8 cellular contexts compared by ENCODE assay signal in the genomic region with DNA sequence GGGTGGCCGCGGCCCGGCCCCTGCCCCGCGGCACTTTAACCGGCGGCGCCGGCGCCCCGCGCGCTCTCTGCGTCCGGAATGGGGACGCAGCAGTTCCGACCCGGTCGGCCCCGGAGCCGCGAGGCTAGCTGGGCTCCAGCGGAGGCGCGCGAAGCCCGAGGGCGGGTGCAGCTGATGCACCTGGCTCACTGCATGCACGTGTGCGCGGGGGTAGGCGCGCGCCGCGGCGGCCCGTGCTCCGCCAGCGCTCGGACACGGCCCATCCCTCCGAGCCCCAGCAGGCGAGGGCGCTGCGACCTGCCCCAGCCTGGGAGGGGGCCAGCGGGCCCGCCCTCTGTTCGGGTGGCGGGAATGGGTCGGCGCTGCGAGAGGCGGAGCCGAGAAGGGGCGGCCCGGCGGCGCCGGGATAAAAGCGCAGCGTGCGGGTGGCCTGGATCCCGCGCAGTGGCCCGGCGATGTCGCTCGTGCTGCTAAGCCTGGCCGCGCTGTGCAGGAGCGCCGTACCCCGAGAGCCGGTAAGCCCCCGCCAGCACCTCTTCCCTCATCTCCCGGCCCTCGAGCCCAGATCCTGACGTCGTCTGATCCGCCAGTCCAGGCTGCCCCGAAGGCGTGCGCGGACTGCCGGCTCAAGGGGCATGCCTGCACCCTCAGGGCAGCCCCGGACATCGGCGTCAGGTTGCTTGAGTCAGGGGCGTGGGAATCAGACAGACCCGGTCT. TPM values are rescaled to one million over a fixed set of nuclear protein-coding genes. Genes with fewer than 3 reads are reported as not detected.
A peak's percentile ranks its signal among the peaks of the same experiment; 100 is the strongest.
DNase-seq lines count a peak whose midpoint lies in the region; ATAC-seq, FAIRE-seq and TF ChIP-seq lines count a peak whose summit lies in the region.

A gene with protein sequence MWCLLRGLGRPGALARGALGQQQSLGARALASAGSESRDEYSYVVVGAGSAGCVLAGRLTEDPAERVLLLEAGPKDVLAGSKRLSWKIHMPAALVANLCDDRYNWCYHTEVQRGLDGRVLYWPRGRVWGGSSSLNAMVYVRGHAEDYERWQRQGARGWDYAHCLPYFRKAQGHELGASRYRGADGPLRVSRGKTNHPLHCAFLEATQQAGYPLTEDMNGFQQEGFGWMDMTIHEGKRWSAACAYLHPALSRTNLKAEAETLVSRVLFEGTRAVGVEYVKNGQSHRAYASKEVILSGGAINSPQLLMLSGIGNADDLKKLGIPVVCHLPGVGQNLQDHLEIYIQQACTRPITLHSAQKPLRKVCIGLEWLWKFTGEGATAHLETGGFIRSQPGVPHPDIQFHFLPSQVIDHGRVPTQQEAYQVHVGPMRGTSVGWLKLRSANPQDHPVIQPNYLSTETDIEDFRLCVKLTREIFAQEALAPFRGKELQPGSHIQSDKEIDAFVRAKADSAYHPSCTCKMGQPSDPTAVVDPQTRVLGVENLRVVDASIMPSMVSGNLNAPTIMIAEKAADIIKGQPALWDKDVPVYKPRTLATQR (minus strand): TSS at position 286 of the 717 bp plus-strand sequence. CDS start 22,411 bp downstream, outside the sequence.
A gene with protein sequence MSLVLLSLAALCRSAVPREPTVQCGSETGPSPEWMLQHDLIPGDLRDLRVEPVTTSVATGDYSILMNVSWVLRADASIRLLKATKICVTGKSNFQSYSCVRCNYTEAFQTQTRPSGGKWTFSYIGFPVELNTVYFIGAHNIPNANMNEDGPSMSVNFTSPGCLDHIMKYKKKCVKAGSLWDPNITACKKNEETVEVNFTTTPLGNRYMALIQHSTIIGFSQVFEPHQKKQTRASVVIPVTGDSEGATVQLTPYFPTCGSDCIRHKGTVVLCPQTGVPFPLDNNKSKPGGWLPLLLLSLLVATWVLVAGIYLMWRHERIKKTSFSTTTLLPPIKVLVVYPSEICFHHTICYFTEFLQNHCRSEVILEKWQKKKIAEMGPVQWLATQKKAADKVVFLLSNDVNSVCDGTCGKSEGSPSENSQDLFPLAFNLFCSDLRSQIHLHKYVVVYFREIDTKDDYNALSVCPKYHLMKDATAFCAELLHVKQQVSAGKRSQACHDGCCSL (plus strand): TSS at position 435 of the 717 bp plus-strand sequence. CDS start 21 bp downstream, at position 456.

- H3K79me1 ChIP-seq in H1 (ENCODE audit: low read depth, low read length): peaks cover 10% of the 10 kb centered on the region

- DNase-seq in SK-N-DZ (ENCODE audit: low spot score) (peak; percentile 60), H1 (ENCODE audit: low read depth in 1 of 2, low spot score in 2 of 2) (no peak), tibial artery (no peak)

- H4K5ac ChIP-seq in H1 (ENCODE audit: insufficient read length, low read depth, low read length): no peak within 1 kb of the TSS

- peak within 1 kb of the TSS; percentile 1; the same call in 1 of the 2 replicates for H3K4me3 ChIP-seq in BLaER1
- peak within 1 kb of the TSS; percentile 47 to 79 (median 72) for H3K4me3 ChIP-seq in H1 (ENCODE audit: extremely low read depth in 1 of 4, insufficient read depth in 2 of 4, low read depth in 3 of 4, low read length in 4 of 4)
- peak within 1 kb of the TSS; percentile 50 for H3K4me3 ChIP-seq in mesodermal cell (ENCODE audit: extremely low read depth, insufficient read depth, low read length, poor library complexity, severe bottlenecking)
- H3K4me3 ChIP-seq in tibial artery: peak within 1 kb of the TSS; percentile 56 to 71

- peak within 1 kb of the TSS; percentile 73 for H3K18ac ChIP-seq in H1 (ENCODE audit: extremely low read depth, low read length)

- H2AFZ ChIP-seq in H1 (ENCODE audit: low read length): no peak within 1 kb of the TSS

- POLR2A ChIA-PET in H1 (lab: Charles Lee; ENCODE audit: partially characterized antibody): interaction anchor here (1.0 to 1.5 kb wide), 7 partner anchors 9 to 34 kb away, joined by 3 to 7 read pairs (median 4); no protein-coding TSS in a partner anchor

- 0 out of 2 replicates have a peak within 1 kb of the TSS, but pooled peaks have one; percentile 39 for H2BK12ac ChIP-seq in H1 (ENCODE audit: low read depth, low read length)

- H3K79me2 ChIP-seq in H1 (ENCODE audit: control insufficient read depth in 1 of 2, insufficient read depth in 2 of 2, low read length in 2 of 2): no peaks in the 10 kb centered on the region; a peak in 1 of 4 replicates

- ATAC-seq in GM18861 (IDR thresholded peaks at IDR 0.05; ENCODE audit: unreplicated experiment): peak; percentile 37
- ATAC-seq in HG03159 (IDR thresholded peaks at IDR 0.05; ENCODE audit: unreplicated experiment): peak; percentile 43
- no peak for ATAC-seq in HG03108 (IDR thresholded peaks at IDR 0.05; ENCODE audit: unreplicated experiment)

- H2BK120ac ChIP-seq in H1 (replicated peaks; ENCODE audit: low read depth, low read length): no peak within 1 kb of the TSS

- H3K9ac ChIP-seq in BLaER1 (no peak within 1 kb of the TSS), H1 (replicated peaks in 1 of 4; ENCODE audit: extremely low read depth in 1 of 4, low read depth in 3 of 4, low read length in 3 of 4) (peak within 1 kb of the TSS; percentile 31 to 85 (median 72); a peak in 6 of 7 replicates)

- peak within 1 kb of the TSS; percentile 95; the same call in 1 of the 2 replicates for H2BK15ac ChIP-seq in H1 (ENCODE audit: low read length)

- peak within 1 kb of the TSS; percentile 75 for H4K91ac ChIP-seq in H1 (replicated peaks; ENCODE audit: insufficient read length, low read length)

- H4K8ac ChIP-seq in H1 (ENCODE audit: extremely low read depth, insufficient read depth, low read length): peak within 1 kb of the TSS; percentile 45; the same call in 1 of the 2 replicates

- H2AK5ac ChIP-seq in H1 (ENCODE audit: low read depth, low read length): no peak within 1 kb of the TSS

- peak in 1 of 2 experiments; percentile 58; a peak in 2 of 3 replicates for TF ChIP-seq POLR2A in H1 (IDR thresholded peaks at IDR 0.05; ENCODE audit: control extremely low read depth in 1 of 2, low read depth in 2 of 2, low read length in 2 of 2)

- CTCF ChIA-PET in H1 (lab: Charles Lee; ENCODE audit: partially characterized antibody): interaction anchor here (0.9 to 3.5 kb wide), 6 partner anchors 12 to 139 kb away, joined by 3 to 23 read pairs (median 5); no protein-coding TSS in a partner anchor

- H4K20me1 ChIP-seq in BLaER1: no peaks in the 10 kb centered on the region
- peaks cover 0 to 3% of the 10 kb centered on the region in 2 experiments for H4K20me1 ChIP-seq in H1 (replicated peaks in 1 of 2; ENCODE audit: control insufficient read depth in 1 of 2, insufficient read depth in 2 of 2, low read length in 2 of 2)

- no peak within 1 kb of the TSS for H3K23ac ChIP-seq in H1 (ENCODE audit: insufficient read length)

- TF ChIP-seq RAD21 in H1 (IDR thresholded peaks at IDR 0.05 in 1 of 2, conservative IDR thresholded peaks at IDR 0.05 in 1 of 2; ENCODE audit: low read depth in 2 of 2, low read length in 2 of 2): no peak

- H3K27ac ChIP-seq in BLaER1 (no peak within 1 kb of the TSS), H1 (ENCODE audit: low read depth, low read length) (0 out of 2 replicates have a peak within 1 kb of the TSS, but pooled peaks have one; percentile 0), mesodermal cell (ENCODE audit: low read depth, low read length, severe bottlenecking) (no peak within 1 kb of the TSS), tibial artery (peak within 1 kb of the TSS in 1 of 2 donors; percentile 41)

- FAIRE-seq in H1 (lab: Jason Lieb, UNC): no peak

- no peak for TF ChIP-seq EP300 in H1 (IDR thresholded peaks at IDR 0.05; ENCODE audit: borderline replicate concordance in 1 of 2, low read depth in 2 of 2, low read length in 2 of 2)

- no peaks in the 10 kb centered on the region for H3K36me3 ChIP-seq in BLaER1
- H3K36me3 ChIP-seq in H1 (ENCODE audit: control insufficient read depth in 2 of 4, insufficient read depth in 4 of 4, low read length in 3 of 4): peaks cover 0 to 4% (median 2%) of the 10 kb centered on the region in 4 experiments; a peak in 3 of 8 replicates
- H3K36me3 ChIP-seq in mesodermal cell (ENCODE audit: control insufficient read depth, insufficient read depth, low read length): no peaks in the 10 kb centered on the region
- no peaks in the 10 kb centered on the region for H3K36me3 ChIP-seq in tibial artery

- H3K4ac ChIP-seq in H1 (replicated peaks; ENCODE audit: insufficient read length, low read depth, low read length): peak within 1 kb of the TSS; percentile 2

- H3K56ac ChIP-seq in H1 (replicated peaks; ENCODE audit: insufficient read length, low read depth, low read length): no peak within 1 kb of the TSS

- intact Hi-C loops in tibial artery (cut with DNase I; ENCODE audit: low total_unique reads): no loop called here

- H3K27me3 ChIP-seq in BLaER1 (peaks cover 40% of the 10 kb centered on the region), H1 (replicated peaks in 1 of 4; ENCODE audit: control insufficient read depth in 3 of 4, extremely low read depth in 1 of 4, insufficient read depth in 3 of 4, low read length in 3 of 4) (peaks cover 3 to 16% (median 9%) of the 10 kb centered on the region in 4 experiments), tibial artery (peaks cover 0 to 20% of the 10 kb centered on the region in 2 donors)

- peak within 1 kb of the TSS; percentile 61; the same call in 1 of the 2 replicates for H2BK20ac ChIP-seq in H1 (ENCODE audit: low read length)

- 0 out of 2 replicates have a peak within 1 kb of the TSS, but pooled peaks have one; percentile 6 for H3K4me2 ChIP-seq in BLaER1
- peak within 1 kb of the TSS; percentile 69 to 90 for H3K4me2 ChIP-seq in H1 (ENCODE audit: insufficient read depth in 1 of 2, low read depth in 2 of 2, low read length in 2 of 2)

- 3% methylated on average over 80 of the region's 91 CpGs; no CpG with 5 or more reads in 1 of the 2 experiments for WGBS in H1 (ENCODE audit: extremely low coverage in 1 of 2, insufficient coverage in 1 of 2, insufficient read length in 1 of 2, insufficient replicate concordance in 2 of 2, low coverage in 1 of 2, low lambda C conversion rate in 2 of 2, missing lambda C conversion rate in 1 of 2), 2 experiments
- WGBS in mesodermal cell (ENCODE audit: insufficient coverage in 2 of 2), 2 experiments: 5 to 6% methylated on average over 72 to 75 of the region's 91 CpGs

- H3K4me1 ChIP-seq in BLaER1 (peaks cover 9% of the 10 kb centered on the region), H1 (replicated peaks in 1 of 4; ENCODE audit: control insufficient read depth in 3 of 4, insufficient read depth in 4 of 4, low read length in 3 of 4) (peaks cover 19 to 30% (median 21%) of the 10 kb centered on the region in 4 experiments), mesodermal cell (ENCODE audit: control insufficient read depth, insufficient read depth, low read length, poor library complexity, severe bottlenecking) (no peaks in the 10 kb centered on the region), tibial artery (peaks cover 0 to 37% (median 6%) of the 10 kb centered on the region in 4 donors)

- peaks cover 10% of the 10 kb centered on the region for H3K23me2 ChIP-seq in H1 (ENCODE audit: low read depth, low read length)

- 0 out of 2 replicates have a peak within 1 kb of the TSS, but pooled peaks have one; percentile 49 for H2BK5ac ChIP-seq in H1 (ENCODE audit: low read depth, low read length)

- H3K9me3 ChIP-seq in BLaER1 (peaks cover 22% of the 10 kb centered on the region), H1 (ENCODE audit: insufficient read depth in 2 of 2, low read depth in 1 of 2, low read length in 1 of 2) (no peaks in the 10 kb centered on the region), mesodermal cell (ENCODE audit: control insufficient read depth, low read length) (no peaks in the 10 kb centered on the region), tibial artery (no peaks in the 10 kb centered on the region)

- no peak within 1 kb of the TSS for H3K14ac ChIP-seq in H1 (ENCODE audit: insufficient read length)

- TF ChIP-seq CTCF in H1 (IDR thresholded peaks at IDR 0.05; ENCODE audit: control extremely low read depth in 1 of 3, insufficient read depth in 1 of 3, low read depth in 1 of 3, low read length in 3 of 3): no peak
- TF ChIP-seq CTCF in tibial artery (IDR thresholded peaks at IDR 0.05): no peak

RNA-seq across cellular contexts. Expression of the first gene that starts in this region (rescaled TPM):
- polyA plus RNA-seq in SK-N-DZ (2014; cell fraction: cytosol; rRNA removed): 2.1 and 3.4 TPM in 2 replicates
- polyA plus RNA-seq in SK-N-DZ (2014; cell fraction: nucleus; rRNA removed): 6.4 and 7.1 TPM in 2 replicates
- 8.9 and 10.3 TPM in 2 replicates for total RNA-seq in H1 (2021; fragmentation: NEBNext Ultra II Directional; extraction: Animal tissue kit (Norgen Biotek cat#: 25700))
- 4.9 and 7.3 TPM in 2 replicates for polyA plus RNA-seq in H1 (2011; rRNA removed)
- polyA plus RNA-seq in H1 (2011; cell fraction: cytosol; rRNA removed): 5.5 TPM
- 10.1 TPM for polyA plus RNA-seq in H1 (2011; cell fraction: nucleus; rRNA removed)
- polyA plus RNA-seq in H1 (2012, experiment 1 of 2): 7.7 to 9.2 TPM (median 8.3 TPM) in 4 replicates
- 2.2 TPM for polyA plus RNA-seq in H1 (2012, experiment 2 of 2)
- polyA plus RNA-seq in H1 (2013, experiment 1 of 2): 3.4 TPM
- polyA plus RNA-seq in H1 (2013, experiment 2 of 2): 3.0 TPM
- 6.6 and 8.2 TPM in 2 replicates for polyA minus RNA-seq in H1 (2011; rRNA and poly(A)+ RNA removed)
- polyA minus RNA-seq in H1 (2011; cell fraction: cytosol; rRNA and poly(A)+ RNA removed): 7.0 TPM
- polyA minus RNA-seq in H1 (2011; cell fraction: nucleus; rRNA and poly(A)+ RNA removed): 7.1 TPM
- polyA plus RNA-seq in mesodermal cell (2013, experiment 1 of 2): 1.1 TPM
- 0.81 TPM for polyA plus RNA-seq in mesodermal cell (2013, experiment 2 of 2)

RNA-seq across cellular contexts. Expression of the second gene that starts in this region (rescaled TPM):
- 9.3 and 9.5 TPM in 2 replicates for polyA plus RNA-seq in SK-N-DZ (2014; cell fraction: cytosol; rRNA removed)
- 42.3 and 52.5 TPM in 2 replicates for polyA plus RNA-seq in SK-N-DZ (2014; cell fraction: nucleus; rRNA removed)
- 6.9 and 7.0 TPM in 2 replicates for total RNA-seq in H1 (2021; fragmentation: NEBNext Ultra II Directional; extraction: Animal tissue kit (Norgen Biotek cat#: 25700))
- 13.3 and 24.6 TPM in 2 replicates for polyA plus RNA-seq in H1 (2011; rRNA removed)
- 18.2 TPM for polyA plus RNA-seq in H1 (2011; cell fraction: cytosol; rRNA removed)
- 37.5 TPM for polyA plus RNA-seq in H1 (2011; cell fraction: nucleus; rRNA removed)
- 10.2 to 14.6 TPM (median 13.4 TPM) in 4 replicates for polyA plus RNA-seq in H1 (2012, experiment 1 of 2)
- 2.8 TPM for polyA plus RNA-seq in H1 (2012, experiment 2 of 2)
- polyA plus RNA-seq in H1 (2013, experiment 1 of 2): 7.9 TPM
- polyA plus RNA-seq in H1 (2013, experiment 2 of 2): 7.8 TPM
- polyA minus RNA-seq in H1 (2011; rRNA and poly(A)+ RNA removed): 10.2 and 22.3 TPM in 2 replicates
- 4.8 TPM for polyA minus RNA-seq in H1 (2011; cell fraction: cytosol; rRNA and poly(A)+ RNA removed)
- 9.0 TPM for polyA minus RNA-seq in H1 (2011; cell fraction: nucleus; rRNA and poly(A)+ RNA removed)
- polyA plus RNA-seq in mesodermal cell (2013, experiment 1 of 2): 1.2 TPM
- polyA plus RNA-seq in mesodermal cell (2013, experiment 2 of 2): 0.71 TPM

Comparison
In these comparisons a context has a peak if more than half of its experiments do, and no peak if none do; other contexts are left out.
1. H3K4me3 ChIP-seq: peak in every context shown above with its lines; median percentile 72 in H1; 64 in tibial artery; 50 in mesodermal cell; 1 in BLaER1.